Comparison of ENCODE assay signal across 1 cellular context in genomic region chr3:128011140-128011539, GRCh38.
TF ChIP-seq lines count a peak whose summit lies in the region.

No MANE protein-coding gene starts in this region.

TF ChIP-seq in K562, 482 proteins besides CTCF, POLR2A, EP300 and RAD21 (continued from another document):
- peak; percentile 72 for TF ChIP-seq CTBP1 (IDR thresholded peaks at IDR 0.05; ENCODE audit: borderline replicate concordance)
- no peak for TF ChIP-seq CEBPB (tag; IDR thresholded peaks at IDR 0.05)
- TF ChIP-seq ZNF740 (CRISPR knock-in tag; IDR thresholded peaks at IDR 0.05) = no peak
- TF ChIP-seq ZNF740 (tag; IDR thresholded peaks at IDR 0.05) = peak in 1 of 2 experiments; percentile 39; a peak in 1 of 4 replicates
- TF ChIP-seq, protein P1, sequence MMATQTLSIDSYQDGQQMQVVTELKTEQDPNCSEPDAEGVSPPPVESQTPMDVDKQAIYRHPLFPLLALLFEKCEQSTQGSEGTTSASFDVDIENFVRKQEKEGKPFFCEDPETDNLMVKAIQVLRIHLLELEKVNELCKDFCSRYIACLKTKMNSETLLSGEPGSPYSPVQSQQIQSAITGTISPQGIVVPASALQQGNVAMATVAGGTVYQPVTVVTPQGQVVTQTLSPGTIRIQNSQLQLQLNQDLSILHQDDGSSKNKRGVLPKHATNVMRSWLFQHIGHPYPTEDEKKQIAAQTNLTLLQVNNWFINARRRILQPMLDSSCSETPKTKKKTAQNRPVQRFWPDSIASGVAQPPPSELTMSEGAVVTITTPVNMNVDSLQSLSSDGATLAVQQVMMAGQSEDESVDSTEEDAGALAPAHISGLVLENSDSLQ (IDR thresholded peaks at IDR 0.05) = peak; percentile 45
- no peak for TF ChIP-seq CBX2 (IDR thresholded peaks at IDR 0.05; ENCODE audit: insufficient read depth, low read length, poor library complexity, severe bottlenecking)
- peak; percentile 10; the same call in 1 of the 2 replicates for TF ChIP-seq SMAD4 (CRISPR knock-in tag; conservative IDR thresholded peaks at IDR 0.05)
- no peak for TF ChIP-seq ZNF3 (CRISPR knock-in tag; IDR thresholded peaks at IDR 0.05)
- peak; percentile 36; the same call in 1 of the 2 replicates for TF ChIP-seq ELF1 (tag; IDR thresholded peaks at IDR 0.05)
- no peak for TF ChIP-seq MCM7 (IDR thresholded peaks at IDR 0.05)
- TF ChIP-seq RBM14 (IDR thresholded peaks at IDR 0.05; ENCODE audit: borderline replicate concordance, insufficient read depth, low read depth, low read length) = no peak
- TF ChIP-seq ZNF766 (CRISPR knock-in tag; conservative IDR thresholded peaks at IDR 0.05) = 0 out of 2 replicates have a peak, but pooled peaks have one; percentile 74
- TF ChIP-seq ZEB2 (IDR thresholded peaks at IDR 0.05) = 0 out of 2 replicates have a peak, but pooled peaks have one; percentile 37
- TF ChIP-seq ZNF263 (CRISPR knock-in tag; IDR thresholded peaks at IDR 0.05; ENCODE audit: borderline replicate concordance) = no peak
- peak; percentile 57 for TF ChIP-seq VEZF1 (CRISPR knock-in tag; IDR thresholded peaks at IDR 0.05)
- TF ChIP-seq, protein P2, sequence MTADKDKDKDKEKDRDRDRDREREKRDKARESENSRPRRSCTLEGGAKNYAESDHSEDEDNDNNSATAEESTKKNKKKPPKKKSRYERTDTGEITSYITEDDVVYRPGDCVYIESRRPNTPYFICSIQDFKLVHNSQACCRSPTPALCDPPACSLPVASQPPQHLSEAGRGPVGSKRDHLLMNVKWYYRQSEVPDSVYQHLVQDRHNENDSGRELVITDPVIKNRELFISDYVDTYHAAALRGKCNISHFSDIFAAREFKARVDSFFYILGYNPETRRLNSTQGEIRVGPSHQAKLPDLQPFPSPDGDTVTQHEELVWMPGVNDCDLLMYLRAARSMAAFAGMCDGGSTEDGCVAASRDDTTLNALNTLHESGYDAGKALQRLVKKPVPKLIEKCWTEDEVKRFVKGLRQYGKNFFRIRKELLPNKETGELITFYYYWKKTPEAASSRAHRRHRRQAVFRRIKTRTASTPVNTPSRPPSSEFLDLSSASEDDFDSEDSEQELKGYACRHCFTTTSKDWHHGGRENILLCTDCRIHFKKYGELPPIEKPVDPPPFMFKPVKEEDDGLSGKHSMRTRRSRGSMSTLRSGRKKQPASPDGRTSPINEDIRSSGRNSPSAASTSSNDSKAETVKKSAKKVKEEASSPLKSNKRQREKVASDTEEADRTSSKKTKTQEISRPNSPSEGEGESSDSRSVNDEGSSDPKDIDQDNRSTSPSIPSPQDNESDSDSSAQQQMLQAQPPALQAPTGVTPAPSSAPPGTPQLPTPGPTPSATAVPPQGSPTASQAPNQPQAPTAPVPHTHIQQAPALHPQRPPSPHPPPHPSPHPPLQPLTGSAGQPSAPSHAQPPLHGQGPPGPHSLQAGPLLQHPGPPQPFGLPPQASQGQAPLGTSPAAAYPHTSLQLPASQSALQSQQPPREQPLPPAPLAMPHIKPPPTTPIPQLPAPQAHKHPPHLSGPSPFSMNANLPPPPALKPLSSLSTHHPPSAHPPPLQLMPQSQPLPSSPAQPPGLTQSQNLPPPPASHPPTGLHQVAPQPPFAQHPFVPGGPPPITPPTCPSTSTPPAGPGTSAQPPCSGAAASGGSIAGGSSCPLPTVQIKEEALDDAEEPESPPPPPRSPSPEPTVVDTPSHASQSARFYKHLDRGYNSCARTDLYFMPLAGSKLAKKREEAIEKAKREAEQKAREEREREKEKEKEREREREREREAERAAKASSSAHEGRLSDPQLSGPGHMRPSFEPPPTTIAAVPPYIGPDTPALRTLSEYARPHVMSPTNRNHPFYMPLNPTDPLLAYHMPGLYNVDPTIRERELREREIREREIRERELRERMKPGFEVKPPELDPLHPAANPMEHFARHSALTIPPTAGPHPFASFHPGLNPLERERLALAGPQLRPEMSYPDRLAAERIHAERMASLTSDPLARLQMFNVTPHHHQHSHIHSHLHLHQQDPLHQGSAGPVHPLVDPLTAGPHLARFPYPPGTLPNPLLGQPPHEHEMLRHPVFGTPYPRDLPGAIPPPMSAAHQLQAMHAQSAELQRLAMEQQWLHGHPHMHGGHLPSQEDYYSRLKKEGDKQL (CRISPR knock-in tag; IDR thresholded peaks at IDR 0.05; ENCODE audit: borderline replicate concordance) = no peak
